In the genomic region with DNA sequence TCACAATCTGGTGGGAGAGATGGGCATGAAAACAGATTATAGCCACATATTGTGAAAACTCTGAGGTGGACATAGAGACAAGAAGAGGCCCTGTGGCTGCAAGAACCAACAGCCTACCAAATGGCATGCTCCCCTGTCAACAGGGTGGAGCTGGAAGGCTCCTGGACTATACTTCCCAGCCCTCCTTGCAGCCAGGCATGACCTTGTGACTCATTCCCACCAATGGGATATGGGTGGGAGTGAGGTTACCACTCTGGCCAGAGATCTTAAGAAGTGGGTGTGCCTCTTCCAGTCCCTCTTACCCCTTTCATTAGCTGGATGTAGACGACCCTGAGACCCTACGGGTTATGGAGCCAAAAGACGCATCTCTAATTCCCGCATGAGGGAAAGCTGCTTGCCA, we compare ENCODE assay signal across 1 cellular context.
TF ChIP-seq lines count a peak whose summit lies in the region.

No MANE protein-coding gene starts in this region.

TF ChIP-seq in H1, 55 proteins besides CTCF, POLR2A, EP300 and RAD21:
- TF ChIP-seq, protein P1, sequence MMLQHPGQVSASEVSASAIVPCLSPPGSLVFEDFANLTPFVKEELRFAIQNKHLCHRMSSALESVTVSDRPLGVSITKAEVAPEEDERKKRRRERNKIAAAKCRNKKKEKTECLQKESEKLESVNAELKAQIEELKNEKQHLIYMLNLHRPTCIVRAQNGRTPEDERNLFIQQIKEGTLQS (IDR thresholded peaks at IDR 0.05; ENCODE audit: insufficient read depth, low read depth, low read length) = no peak
- no peak for TF ChIP-seq KDM5A (IDR thresholded peaks at IDR 0.05; ENCODE audit: low read length)
- peak; percentile 48; the same call in 1 of the 2 replicates for TF ChIP-seq SIX5 (IDR thresholded peaks at IDR 0.05; ENCODE audit: low read depth, low read length)
- no peak for TF ChIP-seq RBBP5 (IDR thresholded peaks at IDR 0.05; ENCODE audit: borderline replicate concordance, low read depth, low read length)
- no peak for TF ChIP-seq EGR1 (IDR thresholded peaks at IDR 0.05; ENCODE audit: borderline replicate concordance, low read depth, low read length)
- TF ChIP-seq, protein P2, sequence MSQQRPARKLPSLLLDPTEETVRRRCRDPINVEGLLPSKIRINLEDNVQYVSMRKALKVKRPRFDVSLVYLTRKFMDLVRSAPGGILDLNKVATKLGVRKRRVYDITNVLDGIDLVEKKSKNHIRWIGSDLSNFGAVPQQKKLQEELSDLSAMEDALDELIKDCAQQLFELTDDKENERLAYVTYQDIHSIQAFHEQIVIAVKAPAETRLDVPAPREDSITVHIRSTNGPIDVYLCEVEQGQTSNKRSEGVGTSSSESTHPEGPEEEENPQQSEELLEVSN (IDR thresholded peaks at IDR 0.05) = no peak
- no peak for TF ChIP-seq SRF (IDR thresholded peaks at IDR 0.05; ENCODE audit: low read depth, low read length)
- TF ChIP-seq, protein P3, sequence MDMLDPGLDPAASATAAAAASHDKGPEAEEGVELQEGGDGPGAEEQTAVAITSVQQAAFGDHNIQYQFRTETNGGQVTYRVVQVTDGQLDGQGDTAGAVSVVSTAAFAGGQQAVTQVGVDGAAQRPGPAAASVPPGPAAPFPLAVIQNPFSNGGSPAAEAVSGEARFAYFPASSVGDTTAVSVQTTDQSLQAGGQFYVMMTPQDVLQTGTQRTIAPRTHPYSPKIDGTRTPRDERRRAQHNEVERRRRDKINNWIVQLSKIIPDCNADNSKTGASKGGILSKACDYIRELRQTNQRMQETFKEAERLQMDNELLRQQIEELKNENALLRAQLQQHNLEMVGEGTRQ (IDR thresholded peaks at IDR 0.05; ENCODE audit: low read length) = peak; percentile 78
- TF ChIP-seq SP1 (IDR thresholded peaks at IDR 0.05; ENCODE audit: low read depth, low read length) = 0 out of 2 replicates have a peak, but pooled peaks have one; percentile 14
- TF ChIP-seq RFX5 (IDR thresholded peaks at IDR 0.05; ENCODE audit: borderline replicate concordance, low read depth, low read length) = no peak
